1 cellular context compared by ENCODE assay signal in genomic region chr2:134118279-134119116, GRCh38.
TF ChIP-seq lines count a peak whose summit lies in the region.

No MANE protein-coding gene starts in this region.

TF ChIP-seq in GM12878, 131 proteins besides CTCF, POLR2A, EP300 and RAD21 (continued from another document):
- TF ChIP-seq CEBPZ (IDR thresholded peaks at IDR 0.05; ENCODE audit: low read depth, low read length) (no peak), SREBF2 (IDR thresholded peaks at IDR 0.05; ENCODE audit: low read length) (no peak), RELA (IDR thresholded peaks at IDR 0.05; ENCODE audit: borderline replicate concordance, partially characterized antibody) (no peak), EGR1 (IDR thresholded peaks at IDR 0.05; ENCODE audit: borderline replicate concordance in 1 of 2, low read depth in 2 of 2, low read length in 2 of 2) (peak in 1 of 2 experiments; percentile 66; a peak in 1 of 3 replicates), ZNF217 (IDR thresholded peaks at IDR 0.05) (peak; percentile 79; the same call in 1 of the 2 replicates), POU2F2 (IDR thresholded peaks at IDR 0.05; ENCODE audit: borderline replicate concordance, low read depth, low read length) (peak; percentile 86), IKZF1 (conservative IDR thresholded peaks at IDR 0.05) (peak; percentile 95), ZNF207 (IDR thresholded peaks at IDR 0.05; ENCODE audit: borderline replicate concordance) (no peak), TAF1 (IDR thresholded peaks at IDR 0.05; ENCODE audit: borderline replicate concordance, low read depth, low read length) (no peak)
TF ChIP-seq in GM12878: peak in this region for 52.
